Comparison of ENCODE assay signal across 1 cellular context in genomic region chr16:81431554-81432353, GRCh38.
TF ChIP-seq lines count a peak whose summit lies in the region.

No MANE protein-coding gene starts in this region.

TF ChIP-seq in HepG2, 621 proteins besides CTCF, POLR2A, EP300 and RAD21 (continued from another document and continues in another):
- peak in 1 of 2 experiments; percentile 51; a peak in 2 of 4 replicates for TF ChIP-seq ATF4 (CRISPR knock-in tag; IDR thresholded peaks at IDR 0.05)
- TF ChIP-seq ZBTB25 (CRISPR knock-in tag; IDR thresholded peaks at IDR 0.05) = no peak
- no peak for TF ChIP-seq AGO1 (IDR thresholded peaks at IDR 0.05; ENCODE audit: low read depth, low read length, poor library complexity, severe bottlenecking)
- peak; percentile 65; the same call in 1 of the 2 replicates for TF ChIP-seq ZSCAN29 (CRISPR knock-in tag; conservative IDR thresholded peaks at IDR 0.05)
- no peak; the same call in 1 of the 2 replicates for TF ChIP-seq ZNF670 (CRISPR knock-in tag; IDR thresholded peaks at IDR 0.05; ENCODE audit: borderline replicate concordance)
- no peak for TF ChIP-seq ZNF607 (CRISPR knock-in tag; IDR thresholded peaks at IDR 0.05; ENCODE audit: borderline replicate concordance)
- no peak for TF ChIP-seq ZBTB33 (CRISPR knock-in tag; IDR thresholded peaks at IDR 0.05)
- no peak for TF ChIP-seq TBP (CRISPR knock-in tag; IDR thresholded peaks at IDR 0.05)
- TF ChIP-seq SNAPC4 (CRISPR knock-in tag; IDR thresholded peaks at IDR 0.05) = no peak
- TF ChIP-seq ZNF510 (CRISPR knock-in tag; IDR thresholded peaks at IDR 0.05; ENCODE audit: low read depth) = no peak
- no peak for TF ChIP-seq ZNF207 (IDR thresholded peaks at IDR 0.05; ENCODE audit: borderline replicate concordance)
- TF ChIP-seq CENPX (CRISPR knock-in tag; IDR thresholded peaks at IDR 0.05) = no peak
- TF ChIP-seq THYN1 (CRISPR knock-in tag; IDR thresholded peaks at IDR 0.05; ENCODE audit: borderline replicate concordance, low read depth) = no peak
- TF ChIP-seq MZF1 (CRISPR knock-in tag; IDR thresholded peaks at IDR 0.05; ENCODE audit: borderline replicate concordance) = no peak
- no peak for TF ChIP-seq SETDB1 (CRISPR knock-in tag; IDR thresholded peaks at IDR 0.05; ENCODE audit: borderline replicate concordance)
- no peak for TF ChIP-seq SRSF4 (IDR thresholded peaks at IDR 0.05; ENCODE audit: low read depth, low read length, poor library complexity, severe bottlenecking)
- no peak for TF ChIP-seq KLF13 (CRISPR knock-in tag; IDR thresholded peaks at IDR 0.05)
- no peak for TF ChIP-seq ELK4 (CRISPR knock-in tag; IDR thresholded peaks at IDR 0.05; ENCODE audit: borderline replicate concordance)
- no peak for TF ChIP-seq MTA1 (CRISPR knock-in tag; IDR thresholded peaks at IDR 0.05; ENCODE audit: borderline replicate concordance)
- 0 out of 2 replicates have a peak, but pooled peaks have one; percentile 71 for TF ChIP-seq SSRP1 (CRISPR knock-in tag; IDR thresholded peaks at IDR 0.05)
- TF ChIP-seq FOXA1 (IDR thresholded peaks at IDR 0.05) = no peak
- no peak for TF ChIP-seq FOXA1 (CRISPR knock-in tag; IDR thresholded peaks at IDR 0.05)
- TF ChIP-seq MYC (CRISPR knock-in tag; IDR thresholded peaks at IDR 0.05; ENCODE audit: borderline replicate concordance) = no peak; the same call in 1 of the 2 replicates
- no peak for TF ChIP-seq ZNF646 (CRISPR knock-in tag; IDR thresholded peaks at IDR 0.05)
- 0 out of 2 replicates have a peak, but pooled peaks have one; percentile 45 for TF ChIP-seq MED13 (CRISPR knock-in tag; IDR thresholded peaks at IDR 0.05)
- no peak for TF ChIP-seq ZNF337 (CRISPR knock-in tag; IDR thresholded peaks at IDR 0.05; ENCODE audit: borderline replicate concordance, low read depth)
- no peak for TF ChIP-seq ZNF737 (CRISPR knock-in tag; IDR thresholded peaks at IDR 0.05; ENCODE audit: borderline replicate concordance)
- no peak for TF ChIP-seq ZNF660 (CRISPR knock-in tag; IDR thresholded peaks at IDR 0.05; ENCODE audit: borderline replicate concordance, low read depth)
- TF ChIP-seq ZNF33B (CRISPR knock-in tag; IDR thresholded peaks at IDR 0.05) = no peak
- TF ChIP-seq BRD4 (CRISPR knock-in tag; IDR thresholded peaks at IDR 0.05) = 0 out of 2 replicates have a peak, but pooled peaks have one; percentile 14
- peak; percentile 74; the same call in 1 of the 2 replicates for TF ChIP-seq ZNF598 (CRISPR knock-in tag; IDR thresholded peaks at IDR 0.05; ENCODE audit: borderline replicate concordance)
- TF ChIP-seq ZNF383 (CRISPR knock-in tag; IDR thresholded peaks at IDR 0.05; ENCODE audit: borderline replicate concordance) = no peak
- TF ChIP-seq ZNF382 (CRISPR knock-in tag; IDR thresholded peaks at IDR 0.05; ENCODE audit: borderline replicate concordance) = no peak
- no peak for TF ChIP-seq SRF (IDR thresholded peaks at IDR 0.05; ENCODE audit: low read depth, low read length)
- TF ChIP-seq ZNF44 (CRISPR knock-in tag; IDR thresholded peaks at IDR 0.05) = peak; percentile 75; the same call in 1 of the 2 replicates
- TF ChIP-seq HOXA7 (CRISPR knock-in tag; IDR thresholded peaks at IDR 0.05) = no peak
- peak; percentile 56; the same call in 1 of the 2 replicates for TF ChIP-seq ZNF232 (CRISPR knock-in tag; IDR thresholded peaks at IDR 0.05; ENCODE audit: borderline replicate concordance)
- TF ChIP-seq MTF2 (CRISPR knock-in tag; IDR thresholded peaks at IDR 0.05; ENCODE audit: borderline replicate concordance) = no peak
- no peak for TF ChIP-seq MIER3 (CRISPR knock-in tag; IDR thresholded peaks at IDR 0.05; ENCODE audit: borderline replicate concordance)
- 0 out of 2 replicates have a peak, but pooled peaks have one; percentile 14 for TF ChIP-seq PITX1 (CRISPR knock-in tag; IDR thresholded peaks at IDR 0.05)
- TF ChIP-seq SPEN (CRISPR knock-in tag; IDR thresholded peaks at IDR 0.05; ENCODE audit: low read depth) = no peak
- TF ChIP-seq PTBP1 (IDR thresholded peaks at IDR 0.05; ENCODE audit: low read depth, low read length, poor library complexity, severe bottlenecking) = no peak
- no peak for TF ChIP-seq CHCHD3 (CRISPR knock-in tag; IDR thresholded peaks at IDR 0.05)
- no peak for TF ChIP-seq IRF1 (CRISPR knock-in tag; IDR thresholded peaks at IDR 0.05; ENCODE audit: low read depth)
- no peak for TF ChIP-seq CBFB (CRISPR knock-in tag; IDR thresholded peaks at IDR 0.05)
- no peak; the same call in 1 of the 2 replicates for TF ChIP-seq ZSCAN9 (CRISPR knock-in tag; IDR thresholded peaks at IDR 0.05; ENCODE audit: borderline replicate concordance)
- TF ChIP-seq ZMYM3 (CRISPR knock-in tag; IDR thresholded peaks at IDR 0.05) = no peak
- no peak for TF ChIP-seq MYNN (CRISPR knock-in tag; IDR thresholded peaks at IDR 0.05; ENCODE audit: low read depth)
- no peak for TF ChIP-seq MLX (CRISPR knock-in tag; IDR thresholded peaks at IDR 0.05)
- no peak for TF ChIP-seq ZNF790 (CRISPR knock-in tag; IDR thresholded peaks at IDR 0.05; ENCODE audit: borderline replicate concordance)
- TF ChIP-seq FOSL1 (CRISPR knock-in tag; IDR thresholded peaks at IDR 0.05; ENCODE audit: borderline replicate concordance) = no peak
